ENCODE assay signal across 8 cellular contexts in genomic region chr19:35739275-35740107, GRCh38. TPM values are rescaled to one million over a fixed set of nuclear protein-coding genes. Genes with fewer than 3 reads are reported as not detected.
DNase-seq lines count a peak whose midpoint lies in the region; ATAC-seq, FAIRE-seq and TF ChIP-seq lines count a peak whose summit lies in the region.

No MANE protein-coding gene starts in this region.

- DNase-seq in GM12891 (ENCODE audit: insufficient read length, low spot score) (no peak), Peyer's patch (no peak), fibroblast of lung (ENCODE audit: low read depth in 2 of 2) (no peak), prostate gland (ENCODE audit: low spot score) (no peak), DMS114 treated with DMSO at 0.1 percent for 48 hours (lab: John Stamatoyannopoulos, UW; ENCODE audit: unreplicated experiment) (no peak)

- no peak for ATAC-seq in HG03139 (IDR thresholded peaks at IDR 0.05; ENCODE audit: unreplicated experiment)
- no peak for ATAC-seq in HG03196 (IDR thresholded peaks at IDR 0.05; ENCODE audit: unreplicated experiment)
- no peak for ATAC-seq in GM21367 (IDR thresholded peaks at IDR 0.05; ENCODE audit: unreplicated experiment)

- H4K20me1 ChIP-seq in fibroblast of lung (ENCODE audit: control insufficient read depth, extremely low read depth, insufficient read depth, low read length): no peaks in the 10 kb centered on the region

- FAIRE-seq in GM12891 (lab: Jason Lieb, UNC): no peak

- peak overlapping the region; percentile 55 for H3K9ac ChIP-seq in fibroblast of lung (ENCODE audit: insufficient read depth, low read length)

- H3K36me3 ChIP-seq in Peyer's patch (peaks cover 0 to 51% (median 0%) of the 10 kb centered on the region in 3 donors), fibroblast of lung (ENCODE audit: control insufficient read depth, insufficient read depth, low read length) (peaks cover 22% of the 10 kb centered on the region), prostate gland (peaks cover 8 to 16% of the 10 kb centered on the region in 2 donors)

- WGBS in prostate gland: 73% methylated on average over 29 of the region's 29 CpGs

- H3K9me3 ChIP-seq in Peyer's patch (no peaks in the 10 kb centered on the region), fibroblast of lung (ENCODE audit: control insufficient read depth, insufficient read depth, low read depth, low read length) (no peaks in the 10 kb centered on the region), prostate gland (no peaks in the 10 kb centered on the region)

- intact Hi-C loops in prostate gland (cut with DNase I): loop anchor here (5.0 to 10.0 kb wide), 2 partner anchors 193 to 475 kb away; partner anchors contain the start of genes ZNF146 and ZNF565

- H2AFZ ChIP-seq in fibroblast of lung (ENCODE audit: low read length): no peak overlapping the region

- H3K27ac ChIP-seq in Peyer's patch (peak overlapping the region; percentile 47 to 98 (median 80)), fibroblast of lung (ENCODE audit: insufficient read depth, low read length) (peak overlapping the region; percentile 79), prostate gland (peak overlapping the region; percentile 40 to 68)

- H3K27me3 ChIP-seq in Peyer's patch (no peaks in the 10 kb centered on the region), fibroblast of lung (ENCODE audit: control insufficient read depth, insufficient read depth, low read length) (no peaks in the 10 kb centered on the region), prostate gland (replicated peaks; ENCODE audit: insufficient read depth) (no peaks in the 10 kb centered on the region)

- TF ChIP-seq CTCF in Peyer's patch (IDR thresholded peaks at IDR 0.05) (no peak), fibroblast of lung (conservative IDR thresholded peaks at IDR 0.05 in 1 of 2, IDR thresholded peaks at IDR 0.05 in 1 of 2; ENCODE audit: low read depth in 1 of 2, low read length in 2 of 2) (no peak), prostate gland (IDR thresholded peaks at IDR 0.05) (no peak)

- H3K4me1 ChIP-seq in Peyer's patch (peaks cover 0 to 25% (median 10%) of the 10 kb centered on the region in 4 donors), fibroblast of lung (ENCODE audit: control insufficient read depth, extremely low read depth, insufficient read depth, low read length) (peaks cover 10% of the 10 kb centered on the region), prostate gland (replicated peaks) (peaks cover 3% of the 10 kb centered on the region)

- H3K4me2 ChIP-seq in fibroblast of lung (ENCODE audit: extremely low read depth, insufficient read depth, low read length): peak overlapping the region; percentile 71

- no peaks in the 10 kb centered on the region for H3K79me2 ChIP-seq in fibroblast of lung (ENCODE audit: control insufficient read depth, insufficient read depth, low read length)

- H3K4me3 ChIP-seq in Peyer's patch (peak overlapping the region; percentile 53 to 78 (median 66)), fibroblast of lung (replicated peaks in 1 of 4; ENCODE audit: control extremely low read depth in 1 of 4, insufficient read depth in 1 of 4, low read depth in 3 of 4, low read length in 4 of 4) (peak overlapping the region in 3 of 4 experiments; percentile 58 to 62 (median 59)), prostate gland (peak overlapping the region; percentile 39 to 54)

- TF ChIP-seq POLR2A in GM12891 (IDR thresholded peaks at IDR 0.05; ENCODE audit: low read depth, low read length) (no peak), Peyer's patch (IDR thresholded peaks at IDR 0.05) (no peak), prostate gland (IDR thresholded peaks at IDR 0.05) (no peak)

TF ChIP-seq in GM12891, 5 proteins besides CTCF, POLR2A, EP300 and RAD21:
- TF ChIP-seq POLR2AphosphoS5 (IDR thresholded peaks at IDR 0.05; ENCODE audit: low read depth, low read length) (0 out of 2 replicates have a peak, but pooled peaks have one; percentile 7), POU2F2 (IDR thresholded peaks at IDR 0.05; ENCODE audit: low read depth, low read length) (no peak)
TF ChIP-seq in GM12891: peak in this region for 1.

RNA-seq across cellular contexts. Expression of gene IGFLR1, which starts 2.8 kb away (rescaled TPM):
- polyA plus RNA-seq in GM12891 (2012; ENCODE audit: low read depth, missing spikeins): 39.6 TPM
- total RNA-seq in Peyer's patch: 10 to 100 TPM in 3 of 4 donors, 1 to 10 TPM in 1; 8.3 to 14.2 (median 12.3) TPM
- total RNA-seq in fibroblast of lung: 0.17 and 0.51 TPM in 2 replicates
- polyA plus RNA-seq in fibroblast of lung: 0.75 and 2.1 TPM in 2 replicates
- polyA plus RNA-seq in fibroblast of lung (2012): 2.0 and 6.1 TPM in 2 replicates
- polyA minus RNA-seq in fibroblast of lung (ENCODE audit: low replicate concordance): 0.98 and 22.0 TPM in 2 replicates
- total RNA-seq in prostate gland: 10 to 100 TPM in 1 of 2 donors, 1 to 10 TPM in 1; 9.4 to 16.1 TPM

RNA-seq across cellular contexts. Expression of gene U2AF1L4, which starts 5.7 kb away (rescaled TPM):
- 18.8 TPM for polyA plus RNA-seq in GM12891 (2012; ENCODE audit: low read depth, missing spikeins)
- total RNA-seq in Peyer's patch (10 to 100 TPM; 14.5 to 70.5 (median 34.6) TPM), fibroblast of lung (5.9 and 9.1 TPM in 2 replicates), prostate gland (10 to 100 TPM; 14.6 to 45.0 TPM)
- polyA plus RNA-seq in fibroblast of lung: 11.9 and 13.8 TPM in 2 replicates
- polyA plus RNA-seq in fibroblast of lung (2012): 11.6 and 13.2 TPM in 2 replicates
- 6.2 and 9.7 TPM in 2 replicates for polyA minus RNA-seq in fibroblast of lung (ENCODE audit: low replicate concordance)

RNA-seq across cellular contexts. Expression of gene PSENEN, which starts 6.0 kb away (rescaled TPM):
- 31.0 TPM for polyA plus RNA-seq in GM12891 (2012; ENCODE audit: low read depth, missing spikeins)
- total RNA-seq in Peyer's patch (10 to 100 TPM in 3 of 4 donors, 1 to 10 TPM in 1; 8.3 to 48.2 (median 40.6) TPM), fibroblast of lung (15.7 and 16.0 TPM in 2 replicates), prostate gland (10 to 100 TPM; 39.9 to 65.2 TPM)
- polyA plus RNA-seq in fibroblast of lung: 31.4 and 35.5 TPM in 2 replicates
- polyA plus RNA-seq in fibroblast of lung (2012): 51.7 and 65.5 TPM in 2 replicates
- 49.0 and 51.5 TPM in 2 replicates for polyA minus RNA-seq in fibroblast of lung (ENCODE audit: low replicate concordance)

RNA-seq across cellular contexts. Expression of gene LIN37, which starts 8.9 kb away (rescaled TPM):
- 9.9 TPM for polyA plus RNA-seq in GM12891 (2012; ENCODE audit: low read depth, missing spikeins)
- total RNA-seq in Peyer's patch: 10 to 100 TPM; 11.6 to 30.5 (median 20.2) TPM
- 6.4 and 10.0 TPM in 2 replicates for total RNA-seq in fibroblast of lung
- polyA plus RNA-seq in fibroblast of lung: 8.5 and 10.3 TPM in 2 replicates
- 13.8 and 14.6 TPM in 2 replicates for polyA plus RNA-seq in fibroblast of lung (2012)
- polyA minus RNA-seq in fibroblast of lung (ENCODE audit: low replicate concordance): 6.5 and 22.3 TPM in 2 replicates
- total RNA-seq in prostate gland: 10 to 100 TPM in 1 of 2 donors, 1 to 10 TPM in 1; 4.2 to 13.0 TPM

RNA-seq across cellular contexts. Expression of gene HSPB6, which starts 17.3 kb away (rescaled TPM):
- polyA plus RNA-seq in GM12891 (2012; ENCODE audit: low read depth, missing spikeins): 0.15 TPM
- total RNA-seq in Peyer's patch (10 to 100 TPM in 2 of 4 donors, 1 to 10 TPM in 2; 9.2 to 19.8 (median 13.6) TPM), fibroblast of lung (47.8 and 54.3 TPM in 2 replicates), prostate gland (10 to 100 TPM; 32.2 to 78.5 TPM)
- 53.1 and 71.0 TPM in 2 replicates for polyA plus RNA-seq in fibroblast of lung
- polyA plus RNA-seq in fibroblast of lung (2012): 463 and 468 TPM in 2 replicates
- polyA minus RNA-seq in fibroblast of lung (ENCODE audit: low replicate concordance): 247 and 355 TPM in 2 replicates
